8 cellular contexts compared by ENCODE assay signal in genomic region chr12:124754949-124755800, GRCh38.
DNase-seq lines count a peak whose midpoint lies in the region; ATAC-seq and TF ChIP-seq lines count a peak whose summit lies in the region.

No MANE protein-coding gene starts in this region.

- H3K4me3 ChIP-seq in HEK293 (ENCODE audit: low read depth, low read length) (no peak overlapping the region), duodenal mucosa (ENCODE audit: low read depth in 1 of 2, low read length in 2 of 2) (peak overlapping the region in 1 of 2 donors; percentile 2), mucosa of descending colon (no peak overlapping the region), urinary bladder (ENCODE audit: low read depth, low read length) (no peak overlapping the region)

- peak; percentile 79 for DNase-seq in AG08396 (ENCODE audit: low spot score)
- peak; percentile 73 to 91 for DNase-seq in NOMO-1 (lab: John Stamatoyannopoulos, UW; ENCODE audit: unreplicated experiment in 2 of 2)
- DNase-seq in mucosa of descending colon = peak; percentile 59 to 84 (median 67)
- DNase-seq in effector CD8-positive, alpha-beta T cell (lab: John Stamatoyannopoulos, UW) = no peak

- H3K9me3 ChIP-seq in HEK293 (ENCODE audit: control insufficient read depth, insufficient read depth, low read depth, low read length) (no peaks in the 10 kb centered on the region), duodenal mucosa (ENCODE audit: control insufficient read depth in 1 of 2, low read length in 2 of 2) (peaks cover 2 to 4% of the 10 kb centered on the region in 2 donors), mucosa of descending colon (no peaks in the 10 kb centered on the region)

- intact Hi-C loops in mucosa of descending colon (cut with DNase I, micrococcal nuclease) = no loop called here

- 30% methylated on average over 20 of the region's 20 CpGs for WGBS in urinary bladder

- H3K27ac ChIP-seq in HEK293 (ENCODE audit: extremely low read depth, low read depth, low read length) (no peak overlapping the region), duodenal mucosa (ENCODE audit: low read depth, low read length) (peak overlapping the region; percentile 47), urinary bladder (ENCODE audit: low read depth) (peak overlapping the region; percentile 77)

- no peak for TF ChIP-seq CTCF in HEK293 (tag by site-specific recombination; IDR thresholded peaks at IDR 0.05)
- no peak for TF ChIP-seq CTCF in mucosa of descending colon (IDR thresholded peaks at IDR 0.05)

- no peaks in the 10 kb centered on the region for H3K36me3 ChIP-seq in HEK293 (ENCODE audit: control insufficient read depth in 2 of 2, insufficient read depth in 1 of 2, low read length in 2 of 2)
- H3K36me3 ChIP-seq in duodenal mucosa (ENCODE audit: control insufficient read depth in 1 of 2, insufficient read depth in 2 of 2, low read length in 2 of 2) = no peaks in the 10 kb centered on the region
- H3K36me3 ChIP-seq in mucosa of descending colon (ENCODE audit: low read depth) = no peaks in the 10 kb centered on the region
- H3K36me3 ChIP-seq in urinary bladder (ENCODE audit: insufficient read depth) = no peaks in the 10 kb centered on the region

- ATAC-seq in mucosa of descending colon (peak; percentile 79), GM18498 (IDR thresholded peaks at IDR 0.05; ENCODE audit: unreplicated experiment) (no peak)

- CTCF ChIA-PET in HEK293 (lab: Yijun Ruan, JAX) = interaction anchor here (0.5 to 1.2 kb wide), 3 partner anchors 11 to 707 kb away, joined by 3 to 4 read pairs (median 3); no protein-coding TSS in a partner anchor

- H3K9ac ChIP-seq in duodenal mucosa (ENCODE audit: low read depth in 1 of 2, low read length in 2 of 2) = no peak overlapping the region

- no peaks in the 10 kb centered on the region for H3K4me1 ChIP-seq in HEK293 (ENCODE audit: control insufficient read depth, insufficient read depth, low read length)
- H3K4me1 ChIP-seq in duodenal mucosa (ENCODE audit: control insufficient read depth in 1 of 2, insufficient read depth in 2 of 2, low read length in 2 of 2) = peaks cover 8 to 15% of the 10 kb centered on the region in 2 donors
- peaks cover 3% of the 10 kb centered on the region for H3K4me1 ChIP-seq in mucosa of descending colon (ENCODE audit: low read depth)
- H3K4me1 ChIP-seq in urinary bladder (ENCODE audit: insufficient read depth) = no peaks in the 10 kb centered on the region

- no peaks in the 10 kb centered on the region for H3K27me3 ChIP-seq in duodenal mucosa (ENCODE audit: control insufficient read depth in 1 of 2, insufficient read depth in 2 of 2, low read length in 2 of 2)

- POLR2A ChIA-PET in HEK293 (lab: Yijun Ruan, JAX) = no interaction called here

TF ChIP-seq in HEK293, 187 proteins besides CTCF, POLR2A, EP300 and RAD21:
- TF ChIP-seq ZNF837 (tag by site-specific recombination; IDR thresholded peaks at IDR 0.05) = no peak
- TF ChIP-seq ZNF174 (tag by site-specific recombination; IDR thresholded peaks at IDR 0.05) = no peak
- no peak for TF ChIP-seq OSR2 (tag by site-specific recombination; IDR thresholded peaks at IDR 0.05)
- no peak for TF ChIP-seq ZNF529 (tag by site-specific recombination; IDR thresholded peaks at IDR 0.05; ENCODE audit: insufficient replicate concordance)
- no peak for TF ChIP-seq ZXDB (tag by site-specific recombination; IDR thresholded peaks at IDR 0.05)
- TF ChIP-seq ZNF155 (tag by site-specific recombination; IDR thresholded peaks at IDR 0.05) = no peak
- TF ChIP-seq ZNF24 (tag by site-specific recombination; IDR thresholded peaks at IDR 0.05) = no peak
- peak; percentile 66 for TF ChIP-seq ZNF341 (tag by site-specific recombination; IDR thresholded peaks at IDR 0.05; ENCODE audit: low read depth)
- no peak for TF ChIP-seq ZNF830 (tag by site-specific recombination; IDR thresholded peaks at IDR 0.05; ENCODE audit: low read depth)
